18 cellular contexts compared by ENCODE assay signal in the genomic region with DNA sequence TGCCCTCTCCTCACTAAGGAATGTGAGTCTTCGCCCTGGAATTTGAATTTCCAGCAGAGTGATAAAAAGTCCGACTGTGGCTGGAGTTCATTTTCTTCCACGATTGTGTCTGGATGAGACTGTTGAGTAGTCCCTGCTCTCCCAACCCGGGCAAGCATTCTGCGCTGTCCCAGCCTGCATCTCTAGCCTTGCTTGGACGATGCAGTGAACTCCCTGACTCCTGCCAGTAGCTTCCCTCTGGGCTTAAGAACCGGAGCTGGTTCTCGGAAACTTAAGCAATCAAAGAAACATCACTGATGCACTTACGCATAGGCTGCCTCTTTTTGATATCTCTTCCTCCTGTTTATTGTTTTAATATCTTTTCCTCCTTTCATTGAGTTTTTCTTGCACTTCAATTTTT.
"Had no signal": no experiment of that assay in that cellular context is flagged by ENCODE, and none has a peak within 500 bp of the region (broad histone marks: within the 10 kb centered on the region; RNA-seq: fewer than 3 reads in every experiment).

No MANE protein-coding gene starts in this region.

- H3K9me3 ChIP-seq: ascending aorta, SK-N-SH, tibial nerve had no signal

- ATAC-seq: activated CD8-positive, alpha-beta T cell treated with anti-CD3 and anti-CD28 coated beads, Interleukin-2, amount 10 ng/mL, durations not matched to agents 7 days and 5 days; activated naive CD8-positive, alpha-beta T cell treated with anti-CD3 and anti-CD28 coated beads, Interleukin-2, amount 50 U/mL, for 24 hours; activated T-cell treated with anti-CD3 and anti-CD28 coated beads, Interleukin-2, amount 50 U/mL, for 4 hours; stimulated activated naive B cell treated with anti-CD40 and anti-IgM and Interleukin-4, amounts not matched to agents 10 μg/mL and 1 μg/mL and 100 μg/mL, for 72 hours; T-cell had no signal

- H3K4me3 ChIP-seq: ascending aorta, dorsolateral prefrontal cortex, sigmoid colon, spleen, tibial nerve had no signal

- H3K27ac ChIP-seq: ascending aorta, dorsolateral prefrontal cortex, epithelial cell of prostate, sigmoid colon, spleen had no signal

- DNase-seq: activated CD4-positive, alpha-beta T cell treated with anti-CD3 and anti-CD28 coated beads, Interleukin-2, amount 10 ng/mL, durations not matched to agents 24 days and 14 days; activated CD4-positive, CD25-positive, alpha-beta regulatory T cell; activated CD8-positive, alpha-beta memory T cell treated with anti-CD3 and anti-CD28 coated beads, Interleukin-2, amount 50 U/mL, for 4 hours; activated CD8-positive, alpha-beta T cell treated with anti-CD3 and anti-CD28 coated beads, Interleukin-2, amount 10 ng/mL, durations not matched to agents 7 days and 5 days; activated naive CD4-positive, alpha-beta T cell treated with anti-CD3 and anti-CD28 coated beads, Interleukin-2, amount 10 ng/mL, durations not matched to agents 7 days and 5 days; activated naive CD8-positive, alpha-beta T cell treated with anti-CD3 and anti-CD28 coated beads, Interleukin-2, amount 50 U/mL, for 24 hours; activated T-cell treated with anti-CD3 and anti-CD28 coated beads, Interleukin-2, amount 50 U/mL, for 4 hours; dorsolateral prefrontal cortex; midbrain; SHP77 treated with DMSO at 0.1 percent for 48 hours; sigmoid colon; SK-N-SH; spleen; stimulated activated naive B cell treated with anti-CD40 and anti-IgM and Interleukin-4, amounts not matched to agents 10 μg/mL and 1 μg/mL and 100 μg/mL, for 72 hours; T-cell had no signal

- H3K4me2 ChIP-seq: SK-N-SH had no signal

- H3K36me3 ChIP-seq: ascending aorta, sigmoid colon, spleen, tibial nerve had no signal

- H3K27me3 ChIP-seq: ascending aorta, sigmoid colon, spleen, tibial nerve had no signal

- H3K4me1 ChIP-seq: ascending aorta, sigmoid colon, spleen had no signal
